Comparison of ENCODE assay signal across 1 cellular context in the genomic region with DNA sequence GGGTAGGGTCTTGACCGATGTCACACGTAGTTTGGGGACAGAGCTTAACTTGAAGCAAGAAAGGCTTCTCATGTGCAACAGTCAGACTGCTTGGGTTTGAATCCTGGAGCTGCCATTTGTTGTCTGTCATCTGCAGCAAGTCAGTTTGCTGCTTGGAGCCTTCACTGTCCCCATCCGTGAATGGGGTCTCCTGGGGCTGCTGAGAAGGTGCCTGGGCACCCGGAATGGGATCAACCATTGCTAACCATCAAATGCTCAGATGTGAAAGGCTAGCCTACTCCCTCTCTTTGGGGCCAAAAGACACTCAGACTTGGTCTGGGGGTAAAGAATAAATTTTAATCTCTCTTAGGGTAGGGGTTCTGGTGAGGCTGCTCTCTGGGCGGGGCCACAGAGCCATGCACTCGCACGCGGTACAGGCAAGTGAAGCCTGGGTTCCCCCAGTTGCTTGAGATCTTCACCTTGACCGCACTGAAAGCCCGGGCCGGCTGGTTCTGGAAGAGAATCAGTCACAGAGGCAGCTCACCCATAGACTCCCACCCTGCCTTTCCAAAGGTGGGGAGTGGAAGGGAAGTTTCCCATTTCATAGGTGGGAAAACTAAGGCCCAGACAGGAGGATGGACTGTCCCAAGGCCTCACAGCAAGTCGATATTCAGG.
TF ChIP-seq lines count a peak whose summit lies in the region.

No MANE protein-coding gene starts in this region.

TF ChIP-seq in H1, 55 proteins besides CTCF, POLR2A, EP300 and RAD21:
- TF ChIP-seq CBX8 (IDR thresholded peaks at IDR 0.05; ENCODE audit: borderline replicate concordance, low read depth, low read length): no peak
- TF ChIP-seq CHD1 (IDR thresholded peaks at IDR 0.05; ENCODE audit: low read depth, low read length): no peak
- TF ChIP-seq JUN (IDR thresholded peaks at IDR 0.05; ENCODE audit: low read depth, low read length): no peak
- TF ChIP-seq TCF12 (IDR thresholded peaks at IDR 0.05; ENCODE audit: low read depth, low read length): no peak
- TF ChIP-seq, protein P1, sequence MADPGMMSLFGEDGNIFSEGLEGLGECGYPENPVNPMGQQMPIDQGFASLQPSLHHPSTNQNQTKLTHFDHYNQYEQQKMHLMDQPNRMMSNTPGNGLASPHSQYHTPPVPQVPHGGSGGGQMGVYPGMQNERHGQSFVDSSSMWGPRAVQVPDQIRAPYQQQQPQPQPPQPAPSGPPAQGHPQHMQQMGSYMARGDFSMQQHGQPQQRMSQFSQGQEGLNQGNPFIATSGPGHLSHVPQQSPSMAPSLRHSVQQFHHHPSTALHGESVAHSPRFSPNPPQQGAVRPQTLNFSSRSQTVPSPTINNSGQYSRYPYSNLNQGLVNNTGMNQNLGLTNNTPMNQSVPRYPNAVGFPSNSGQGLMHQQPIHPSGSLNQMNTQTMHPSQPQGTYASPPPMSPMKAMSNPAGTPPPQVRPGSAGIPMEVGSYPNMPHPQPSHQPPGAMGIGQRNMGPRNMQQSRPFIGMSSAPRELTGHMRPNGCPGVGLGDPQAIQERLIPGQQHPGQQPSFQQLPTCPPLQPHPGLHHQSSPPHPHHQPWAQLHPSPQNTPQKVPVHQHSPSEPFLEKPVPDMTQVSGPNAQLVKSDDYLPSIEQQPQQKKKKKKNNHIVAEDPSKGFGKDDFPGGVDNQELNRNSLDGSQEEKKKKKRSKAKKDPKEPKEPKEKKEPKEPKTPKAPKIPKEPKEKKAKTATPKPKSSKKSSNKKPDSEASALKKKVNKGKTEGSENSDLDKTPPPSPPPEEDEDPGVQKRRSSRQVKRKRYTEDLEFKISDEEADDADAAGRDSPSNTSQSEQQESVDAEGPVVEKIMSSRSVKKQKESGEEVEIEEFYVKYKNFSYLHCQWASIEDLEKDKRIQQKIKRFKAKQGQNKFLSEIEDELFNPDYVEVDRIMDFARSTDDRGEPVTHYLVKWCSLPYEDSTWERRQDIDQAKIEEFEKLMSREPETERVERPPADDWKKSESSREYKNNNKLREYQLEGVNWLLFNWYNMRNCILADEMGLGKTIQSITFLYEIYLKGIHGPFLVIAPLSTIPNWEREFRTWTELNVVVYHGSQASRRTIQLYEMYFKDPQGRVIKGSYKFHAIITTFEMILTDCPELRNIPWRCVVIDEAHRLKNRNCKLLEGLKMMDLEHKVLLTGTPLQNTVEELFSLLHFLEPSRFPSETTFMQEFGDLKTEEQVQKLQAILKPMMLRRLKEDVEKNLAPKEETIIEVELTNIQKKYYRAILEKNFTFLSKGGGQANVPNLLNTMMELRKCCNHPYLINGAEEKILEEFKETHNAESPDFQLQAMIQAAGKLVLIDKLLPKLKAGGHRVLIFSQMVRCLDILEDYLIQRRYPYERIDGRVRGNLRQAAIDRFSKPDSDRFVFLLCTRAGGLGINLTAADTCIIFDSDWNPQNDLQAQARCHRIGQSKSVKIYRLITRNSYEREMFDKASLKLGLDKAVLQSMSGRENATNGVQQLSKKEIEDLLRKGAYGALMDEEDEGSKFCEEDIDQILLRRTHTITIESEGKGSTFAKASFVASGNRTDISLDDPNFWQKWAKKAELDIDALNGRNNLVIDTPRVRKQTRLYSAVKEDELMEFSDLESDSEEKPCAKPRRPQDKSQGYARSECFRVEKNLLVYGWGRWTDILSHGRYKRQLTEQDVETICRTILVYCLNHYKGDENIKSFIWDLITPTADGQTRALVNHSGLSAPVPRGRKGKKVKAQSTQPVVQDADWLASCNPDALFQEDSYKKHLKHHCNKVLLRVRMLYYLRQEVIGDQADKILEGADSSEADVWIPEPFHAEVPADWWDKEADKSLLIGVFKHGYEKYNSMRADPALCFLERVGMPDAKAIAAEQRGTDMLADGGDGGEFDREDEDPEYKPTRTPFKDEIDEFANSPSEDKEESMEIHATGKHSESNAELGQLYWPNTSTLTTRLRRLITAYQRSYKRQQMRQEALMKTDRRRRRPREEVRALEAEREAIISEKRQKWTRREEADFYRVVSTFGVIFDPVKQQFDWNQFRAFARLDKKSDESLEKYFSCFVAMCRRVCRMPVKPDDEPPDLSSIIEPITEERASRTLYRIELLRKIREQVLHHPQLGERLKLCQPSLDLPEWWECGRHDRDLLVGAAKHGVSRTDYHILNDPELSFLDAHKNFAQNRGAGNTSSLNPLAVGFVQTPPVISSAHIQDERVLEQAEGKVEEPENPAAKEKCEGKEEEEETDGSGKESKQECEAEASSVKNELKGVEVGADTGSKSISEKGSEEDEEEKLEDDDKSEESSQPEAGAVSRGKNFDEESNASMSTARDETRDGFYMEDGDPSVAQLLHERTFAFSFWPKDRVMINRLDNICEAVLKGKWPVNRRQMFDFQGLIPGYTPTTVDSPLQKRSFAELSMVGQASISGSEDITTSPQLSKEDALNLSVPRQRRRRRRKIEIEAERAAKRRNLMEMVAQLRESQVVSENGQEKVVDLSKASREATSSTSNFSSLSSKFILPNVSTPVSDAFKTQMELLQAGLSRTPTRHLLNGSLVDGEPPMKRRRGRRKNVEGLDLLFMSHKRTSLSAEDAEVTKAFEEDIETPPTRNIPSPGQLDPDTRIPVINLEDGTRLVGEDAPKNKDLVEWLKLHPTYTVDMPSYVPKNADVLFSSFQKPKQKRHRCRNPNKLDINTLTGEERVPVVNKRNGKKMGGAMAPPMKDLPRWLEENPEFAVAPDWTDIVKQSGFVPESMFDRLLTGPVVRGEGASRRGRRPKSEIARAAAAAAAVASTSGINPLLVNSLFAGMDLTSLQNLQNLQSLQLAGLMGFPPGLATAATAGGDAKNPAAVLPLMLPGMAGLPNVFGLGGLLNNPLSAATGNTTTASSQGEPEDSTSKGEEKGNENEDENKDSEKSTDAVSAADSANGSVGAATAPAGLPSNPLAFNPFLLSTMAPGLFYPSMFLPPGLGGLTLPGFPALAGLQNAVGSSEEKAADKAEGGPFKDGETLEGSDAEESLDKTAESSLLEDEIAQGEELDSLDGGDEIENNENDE (IDR thresholded peaks at IDR 0.05; ENCODE audit: insufficient replicate concordance, low read length): no peak
- no peak for TF ChIP-seq RXRA (IDR thresholded peaks at IDR 0.05; ENCODE audit: insufficient read depth, low read depth, low read length)
- TF ChIP-seq, protein P2, sequence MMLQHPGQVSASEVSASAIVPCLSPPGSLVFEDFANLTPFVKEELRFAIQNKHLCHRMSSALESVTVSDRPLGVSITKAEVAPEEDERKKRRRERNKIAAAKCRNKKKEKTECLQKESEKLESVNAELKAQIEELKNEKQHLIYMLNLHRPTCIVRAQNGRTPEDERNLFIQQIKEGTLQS (IDR thresholded peaks at IDR 0.05; ENCODE audit: insufficient read depth, low read depth, low read length): no peak
- no peak for TF ChIP-seq RNF2 (IDR thresholded peaks at IDR 0.05; ENCODE audit: borderline replicate concordance, low read depth, low read length, missing control alignments, poor library complexity, severe bottlenecking)
- no peak for TF ChIP-seq CHD2 (IDR thresholded peaks at IDR 0.05; ENCODE audit: low read length)
- no peak for TF ChIP-seq TBP (IDR thresholded peaks at IDR 0.05; ENCODE audit: low read depth, low read length)
- TF ChIP-seq SAP30 (IDR thresholded peaks at IDR 0.05; ENCODE audit: insufficient read depth, insufficient replicate concordance, low read length): no peak
- TF ChIP-seq KDM4A (IDR thresholded peaks at IDR 0.05; ENCODE audit: low read depth, low read length, severe bottlenecking): no peak
- no peak for TF ChIP-seq CTBP2 (IDR thresholded peaks at IDR 0.05; ENCODE audit: borderline replicate concordance, insufficient read depth, insufficient read length, low read length)
- no peak for TF ChIP-seq CREB1 (IDR thresholded peaks at IDR 0.05)
